11 cellular contexts compared by ENCODE assay signal in the genomic region with DNA sequence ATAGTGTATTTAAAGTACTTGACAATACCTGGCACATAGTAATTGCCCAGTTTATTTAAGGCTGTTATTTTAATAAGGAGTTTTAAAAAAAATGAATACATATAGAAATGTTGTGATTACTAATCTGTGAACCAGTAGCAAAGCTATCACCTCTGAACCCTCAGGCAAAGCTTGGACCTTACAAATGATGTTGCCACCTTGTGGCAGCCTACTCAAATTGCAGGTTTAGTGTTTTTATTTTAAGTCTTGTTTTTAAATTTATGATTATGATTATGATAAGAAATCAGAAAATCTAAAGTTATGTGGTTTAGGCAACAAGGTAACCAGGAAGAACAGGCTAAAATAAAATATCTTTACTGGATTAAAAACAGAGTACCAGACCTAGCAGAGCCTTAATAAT. TPM values are rescaled to one million over a fixed set of nuclear protein-coding genes. Genes with fewer than 3 reads are reported as not detected.
A peak's percentile ranks its signal among the peaks of the same experiment; 100 is the strongest.
DNase-seq lines count a peak whose midpoint lies in the region; ATAC-seq, FAIRE-seq and TF ChIP-seq lines count a peak whose summit lies in the region.
"Had no signal": no experiment of that assay in that cellular context is flagged by ENCODE, and none has a peak within 500 bp of the region (broad histone marks: within the 10 kb centered on the region; RNA-seq: fewer than 3 reads in every experiment).

No MANE protein-coding gene starts in this region.

- no peak overlapping the region for H3K27ac Mint-ChIP-seq in Calu3 (ENCODE audit: unreplicated experiment)
- no peak overlapping the region for H3K27ac Mint-ChIP-seq in activated naive CD4-positive, alpha-beta T cell treated with anti-CD3 and anti-CD28 coated beads, Interleukin-2, amount 50 U/mL, for 72 hours

- H3K4me2 ChIP-seq in keratinocyte (ENCODE audit: control insufficient read depth, extremely low read depth, insufficient read depth, low read depth, low read length), result no peak overlapping the region

- H3K27me3 Mint-ChIP-seq in Calu3 (ENCODE audit: unreplicated experiment), result no peaks in the 10 kb centered on the region

- DNase-seq in Calu3 (no peak), HFF-Myc (ENCODE audit: extremely low read depth, low read depth) (no peak), SKM-1 treated with dmso at 0.1 percent for 144 hours (lab: John Stamatoyannopoulos, UW; ENCODE audit: unreplicated experiment) (peak; percentile 53), keratinocyte (ENCODE audit: low read depth, low spot score) (no peak), EL (no peak), activated T-cell treated with anti-CD3 and anti-CD28 coated beads for 4 hours (no peak)
- no peak for DNase-seq in activated naive CD4-positive, alpha-beta T cell treated with anti-CD3 and anti-CD28 coated beads, Interleukin-2, amount 50 U/mL, for 72 hours (ENCODE audit: low spot score in 2 of 2)
- DNase-seq: foreskin melanocyte, NCI-H1048, SHP77 had no signal

- TF ChIP-seq CTCF in Calu3 (IDR thresholded peaks at IDR 0.05; ENCODE audit: unreplicated experiment), result peak; percentile 42
- peak; percentile 46 for TF ChIP-seq CTCF in HFF-Myc (IDR thresholded peaks at IDR 0.05; ENCODE audit: low read depth, low read length, missing control alignments)
- peak; percentile 34 to 46 (median 43) for TF ChIP-seq CTCF in keratinocyte (optimal IDR thresholded peaks at IDR 0.05 in 1 of 3, IDR thresholded peaks at IDR 0.05 in 1 of 3, conservative IDR thresholded peaks at IDR 0.05 in 1 of 3; ENCODE audit: extremely low read depth in 1 of 3, insufficient read depth in 2 of 3, low read length in 3 of 3)

- no peak for FAIRE-seq in keratinocyte (lab: Jason Lieb, UNC)

- CTCF ChIA-PET in Calu3 (lab: Charles Lee), result interaction anchor here (0.7 kb wide), 1 partner anchor 10 kb away, joined by 5 read pairs; no protein-coding TSS in a partner anchor

- no peaks in the 10 kb centered on the region for H3K4me1 ChIP-seq in keratinocyte (ENCODE audit: control insufficient read depth, extremely low read depth, insufficient read depth, low read length)

- ATAC-seq in HG03457 (IDR thresholded peaks at IDR 0.05; ENCODE audit: unreplicated experiment), result no peak
- no peak for ATAC-seq in activated naive CD4-positive, alpha-beta T cell treated with anti-CD3 and anti-CD28 coated beads, Interleukin-2, amount 50 U/mL, for 72 hours

- intact Hi-C loops in Calu3 (cut with micrococcal nuclease; ENCODE audit: unreplicated experiment), result no loop called here

- H3K27ac ChIP-seq in keratinocyte (ENCODE audit: control insufficient read depth, insufficient read depth, low read length), result no peak overlapping the region

- no TSS peak for BruUV-seq in Calu3 (replicated peaks; lab: Mats Ljungman, UMichigan)

- no peaks in the 10 kb centered on the region for H3K9me3 ChIP-seq in keratinocyte (ENCODE audit: control insufficient read depth, low read depth, low read length)

- no peaks in the 10 kb centered on the region for H4K20me1 ChIP-seq in keratinocyte (ENCODE audit: control insufficient read depth, extremely low read depth, insufficient read depth, low read length)

- no peak overlapping the region for H3K4me3 Mint-ChIP-seq in Calu3 (ENCODE audit: low read depth, unreplicated experiment)

- H3K9me1 ChIP-seq in keratinocyte (ENCODE audit: control insufficient read depth, extremely low read depth, insufficient read depth, low read length), result no peaks in the 10 kb centered on the region

- no peaks in the 10 kb centered on the region for H3K36me3 ChIP-seq in keratinocyte (ENCODE audit: control insufficient read depth in 2 of 2, extremely low read depth in 1 of 2, insufficient read depth in 2 of 2, low read length in 2 of 2)

- peaks cover 2% of the 10 kb centered on the region for H3K79me2 ChIP-seq in keratinocyte (ENCODE audit: control insufficient read depth, insufficient read depth, low read length)

- peaks cover 3% of the 10 kb centered on the region for H3K36me3 Mint-ChIP-seq in Calu3 (ENCODE audit: insufficient read depth, unreplicated experiment)
- peaks cover 19 to 36% of the 10 kb centered on the region in 2 donors for H3K36me3 Mint-ChIP-seq in activated naive CD4-positive, alpha-beta T cell treated with anti-CD3 and anti-CD28 coated beads, Interleukin-2, amount 50 U/mL, for 72 hours

- no peaks in the 10 kb centered on the region for H3K27me3 ChIP-seq in keratinocyte (ENCODE audit: control insufficient read depth, extremely low read depth, insufficient read depth, low read length)

- H3K9me3 Mint-ChIP-seq in Calu3 (ENCODE audit: low read depth, unreplicated experiment), result peaks cover 4% of the 10 kb centered on the region
- peaks cover 4 to 13% of the 10 kb centered on the region in 2 donors for H3K9me3 Mint-ChIP-seq in activated naive CD4-positive, alpha-beta T cell treated with anti-CD3 and anti-CD28 coated beads, Interleukin-2, amount 50 U/mL, for 72 hours

- H3K4me1 Mint-ChIP-seq in Calu3 (ENCODE audit: low read depth, unreplicated experiment), result peaks cover 8% of the 10 kb centered on the region

- H3K4me3 ChIP-seq in HFF-Myc (replicated peaks; ENCODE audit: low read depth, low read length), result no peak overlapping the region
- no peak overlapping the region for H3K4me3 ChIP-seq in keratinocyte (ENCODE audit: control insufficient read depth in 2 of 3, extremely low read depth in 1 of 3, insufficient read depth in 2 of 3, low read depth in 1 of 3, low read length in 3 of 3)

- H3K9ac ChIP-seq in keratinocyte (ENCODE audit: control insufficient read depth, extremely low read depth, insufficient read depth, low read length), result no peak overlapping the region

- no peak overlapping the region for H2AFZ ChIP-seq in keratinocyte (ENCODE audit: control insufficient read depth, low read length)

- dilution Hi-C loops in keratinocyte (cut with MboI; ENCODE audit: extremely low pct_ligation_motif_present, low sequenced_read_pairs), result no loop called here

RNA-seq across cellular contexts. Expression of gene PPARGC1B, which starts 35.8 kb away (rescaled TPM):
- total RNA-seq in Calu3 (2022), result 8.8 and 9.3 TPM in 2 replicates
- polyA plus RNA-seq in keratinocyte, result 1.5 to 2.2 TPM (median 1.6 TPM) in 3 replicates
- 1.0 TPM for polyA plus RNA-seq in keratinocyte (2011; ENCODE audit: low read depth)
- 1.1 TPM in 2 replicates for polyA plus RNA-seq in keratinocyte (2011; cell fraction: cytosol; rRNA removed)
- polyA plus RNA-seq in keratinocyte (2011; cell fraction: nucleus; rRNA removed), result 6.7 and 7.7 TPM in 2 replicates
- 1.8 and 2.1 TPM in 2 replicates for polyA plus RNA-seq in keratinocyte (2012; ENCODE audit: low replicate concordance)
- polyA minus RNA-seq in keratinocyte, result 3.5 to 8.7 TPM (median 3.6 TPM) in 3 replicates
- 2.5 TPM for polyA minus RNA-seq in keratinocyte (2011; cell fraction: cytosol; rRNA and poly(A)+ RNA removed)
- 6.4 and 11.2 TPM in 2 replicates for polyA minus RNA-seq in keratinocyte (2011; cell fraction: nucleus; rRNA and poly(A)+ RNA removed)
- total RNA-seq in activated naive CD4-positive, alpha-beta T cell treated with anti-CD3 and anti-CD28 coated beads, Interleukin-2, amount 50 U/mL, for 72 hours, result 1 to 10 TPM; 4.8 to 5.1 TPM
